ENCODE assay signal across 17 cellular contexts in the genomic region with DNA sequence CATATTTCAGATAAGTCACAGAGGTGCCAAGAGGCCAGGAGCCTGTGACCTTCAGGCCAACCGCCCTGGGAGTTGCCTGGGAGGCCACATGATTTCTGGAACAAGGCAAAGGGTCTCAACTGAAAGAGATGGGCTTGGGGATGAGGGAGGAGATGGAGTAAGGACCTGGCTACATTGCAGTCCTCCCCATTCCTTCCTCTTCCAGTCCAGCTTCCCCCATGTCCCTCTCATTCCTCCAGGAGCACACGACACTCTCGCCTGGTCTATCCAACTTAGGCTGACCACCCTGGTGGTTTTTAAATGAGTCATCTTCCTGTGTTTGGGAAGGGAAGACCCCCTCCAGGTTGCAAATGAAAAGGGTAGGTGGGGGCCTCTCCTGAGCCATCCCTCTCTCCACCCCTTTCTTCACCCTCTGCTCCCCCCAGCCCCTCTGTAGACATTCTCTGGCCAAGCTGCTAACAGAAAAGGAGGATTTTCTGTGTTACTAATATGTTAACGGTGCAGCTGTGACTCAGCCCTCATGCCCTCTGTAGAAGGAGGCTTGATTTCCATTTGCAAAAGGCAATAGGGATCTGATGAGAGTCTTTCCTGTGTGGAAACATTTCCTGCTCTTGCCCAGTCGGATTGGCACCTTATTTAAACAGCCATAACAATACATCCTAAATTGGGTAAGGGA.
DNase-seq lines count a peak whose midpoint lies in the region; ATAC-seq and TF ChIP-seq lines count a peak whose summit lies in the region.
"Had no signal": no experiment of that assay in that cellular context is flagged by ENCODE, and none has a peak within 500 bp of the region (broad histone marks: within the 10 kb centered on the region; RNA-seq: fewer than 3 reads in every experiment).

No MANE protein-coding gene starts in this region.

- ATAC-seq in GM18505 (IDR thresholded peaks at IDR 0.05; ENCODE audit: unreplicated experiment), result no peak
- ATAC-seq in stimulated activated memory B cell treated with anti-CD40 and anti-IgM and Interleukin-4, amounts not matched to agents 10 μg/mL and 1 μg/mL and 100 μg/mL, for 72 hours, result no peak
- ATAC-seq: activated T-cell treated with anti-CD3 and anti-CD28 coated beads, Interleukin-2, amount 50 U/mL, for 4 hours; heart left ventricle; left ventricle myocardium superior; psoas muscle had no signal

- DNase-seq in GM03348 (ENCODE audit: low spot score) (peak; percentile 19), SJSA1 (ENCODE audit: low read depth in 1 of 2, low spot score in 2 of 2) (peak; percentile 61), esophagus muscularis mucosa (ENCODE audit: extremely low spot score) (no peak), NCI-H1436 (lab: John Stamatoyannopoulos, UW) (no peak), NCI-H1694 treated with DMSO at 0.1 percent for 48 hours (lab: John Stamatoyannopoulos, UW) (no peak)
- DNase-seq: activated CD4-positive, alpha-beta T cell treated with anti-CD3 and anti-CD28 coated beads, Interleukin-2, amount 50 U/mL, for 1 hour; activated naive CD8-positive, alpha-beta T cell treated with anti-CD3 and anti-CD28 coated beads, Interleukin-2, amount 10 ng/mL, durations not matched to agents 7 days and 5 days; activated T-cell treated with anti-CD3 and anti-CD28 coated beads, Interleukin-2, amount 50 U/mL, for 4 hours; heart left ventricle; left ventricle myocardium superior; NCI-H1417 treated with DMSO at 0.1 percent for 48 hours; NCI-H446; psoas muscle; SHP77 had no signal

- H3K27me3 Mint-ChIP-seq in nephron (ENCODE audit: low read depth), result peaks cover 4% of the 10 kb centered on the region
- peaks cover 12% of the 10 kb centered on the region for H3K27me3 Mint-ChIP-seq in stimulated activated memory B cell treated with anti-CD40 and anti-IgM and Interleukin-4, amounts not matched to agents 10 μg/mL and 1 μg/mL and 100 μg/mL, for 72 hours

- H3K4me3 Mint-ChIP-seq in nephron, result no peak overlapping the region
- H3K4me3 Mint-ChIP-seq in stimulated activated memory B cell treated with anti-CD40 and anti-IgM and Interleukin-4, amounts not matched to agents 10 μg/mL and 1 μg/mL and 100 μg/mL, for 72 hours, result no peak overlapping the region
- H3K4me3 Mint-ChIP-seq: activated naive CD8-positive, alpha-beta T cell treated with anti-CD3 and anti-CD28 coated beads, Interleukin-2, amount 10 ng/mL, durations not matched to agents 7 days and 5 days; activated T-cell treated with anti-CD3 and anti-CD28 coated beads, Interleukin-2, amount 50 U/mL, for 4 hours had no signal

- no peak for TF ChIP-seq CTCF in esophagus muscularis mucosa (IDR thresholded peaks at IDR 0.05)
- no peak for TF ChIP-seq CTCF in nephron (IDR thresholded peaks at IDR 0.05; ENCODE audit: unreplicated experiment in 3 of 3)

- no peaks in the 10 kb centered on the region for H3K9me3 Mint-ChIP-seq in nephron
- no peaks in the 10 kb centered on the region for H3K9me3 Mint-ChIP-seq in stimulated activated memory B cell treated with anti-CD40 and anti-IgM and Interleukin-4, amounts not matched to agents 10 μg/mL and 1 μg/mL and 100 μg/mL, for 72 hours
- H3K9me3 Mint-ChIP-seq: activated naive CD8-positive, alpha-beta T cell treated with anti-CD3 and anti-CD28 coated beads, Interleukin-2, amount 10 ng/mL, durations not matched to agents 7 days and 5 days; activated T-cell treated with anti-CD3 and anti-CD28 coated beads, Interleukin-2, amount 50 U/mL, for 4 hours had no signal

- H3K4me1 Mint-ChIP-seq in nephron, result peaks cover 15% of the 10 kb centered on the region
- peaks cover 6% of the 10 kb centered on the region for H3K4me1 Mint-ChIP-seq in stimulated activated memory B cell treated with anti-CD40 and anti-IgM and Interleukin-4, amounts not matched to agents 10 μg/mL and 1 μg/mL and 100 μg/mL, for 72 hours
- H3K4me1 Mint-ChIP-seq: activated naive CD8-positive, alpha-beta T cell treated with anti-CD3 and anti-CD28 coated beads, Interleukin-2, amount 10 ng/mL, durations not matched to agents 7 days and 5 days had no signal

- peaks cover 11% of the 10 kb centered on the region for H3K36me3 Mint-ChIP-seq in nephron (ENCODE audit: low read depth)
- H3K36me3 Mint-ChIP-seq in stimulated activated memory B cell treated with anti-CD40 and anti-IgM and Interleukin-4, amounts not matched to agents 10 μg/mL and 1 μg/mL and 100 μg/mL, for 72 hours, result no peaks in the 10 kb centered on the region
- H3K36me3 Mint-ChIP-seq: activated naive CD8-positive, alpha-beta T cell treated with anti-CD3 and anti-CD28 coated beads, Interleukin-2, amount 10 ng/mL, durations not matched to agents 7 days and 5 days had no signal

- intact Hi-C loops in esophagus muscularis mucosa (cut with DNase I), result no loop called here

- H3K27me3 ChIP-seq in SJSA1 (replicated peaks), result no peaks in the 10 kb centered on the region
- peaks cover 0 to 4% (median 0%) of the 10 kb centered on the region in 4 donors for H3K27me3 ChIP-seq in esophagus muscularis mucosa

- H3K27ac ChIP-seq in SJSA1, result peak overlapping the region; percentile 30; the same call in 1 of the 2 replicates
- H3K27ac ChIP-seq in esophagus muscularis mucosa (replicated peaks in 1 of 4), result peak overlapping the region; percentile 54 to 66 (median 58)
- H3K27ac ChIP-seq: heart left ventricle, psoas muscle had no signal

- TF ChIP-seq POLR2A in esophagus muscularis mucosa (IDR thresholded peaks at IDR 0.05; ENCODE audit: low read depth) (no peak), GM18505 (IDR thresholded peaks at IDR 0.05; ENCODE audit: borderline replicate concordance, extremely low read depth, insufficient read depth, insufficient read length) (no peak)

- H3K4me3 ChIP-seq in SJSA1 (no peak overlapping the region), esophagus muscularis mucosa (no peak overlapping the region)
- H3K4me3 ChIP-seq: heart left ventricle, psoas muscle had no signal

- H3K9me3 ChIP-seq in SJSA1 (replicated peaks), result no peaks in the 10 kb centered on the region
- H3K9me3 ChIP-seq in esophagus muscularis mucosa, result no peaks in the 10 kb centered on the region
- H3K9me3 ChIP-seq: heart left ventricle, psoas muscle had no signal

- no peak for TF ChIP-seq EP300 in esophagus muscularis mucosa (IDR thresholded peaks at IDR 0.05)

- H3K4me1 ChIP-seq in SJSA1 (replicated peaks) (peaks cover 29% of the 10 kb centered on the region), esophagus muscularis mucosa (peaks cover 0 to 71% (median 54%) of the 10 kb centered on the region in 4 donors)
- H3K4me1 ChIP-seq: psoas muscle had no signal

- H3K27ac Mint-ChIP-seq in nephron, result peak overlapping the region in 2 of 3 experiments; percentile 36 to 65
- H3K27ac Mint-ChIP-seq in stimulated activated memory B cell treated with anti-CD40 and anti-IgM and Interleukin-4, amounts not matched to agents 10 μg/mL and 1 μg/mL and 100 μg/mL, for 72 hours, result no peak overlapping the region
- H3K27ac Mint-ChIP-seq: activated naive CD8-positive, alpha-beta T cell treated with anti-CD3 and anti-CD28 coated beads, Interleukin-2, amount 10 ng/mL, durations not matched to agents 7 days and 5 days had no signal

- H3K36me3 ChIP-seq in SJSA1 (no peaks in the 10 kb centered on the region), esophagus muscularis mucosa (no peaks in the 10 kb centered on the region)
- H3K36me3 ChIP-seq: heart left ventricle had no signal

- 52% methylated on average over 5 of the region's 5 CpGs for WGBS in esophagus muscularis mucosa

Comparison
In these comparisons a context has a peak if more than half of its experiments do, and no peak if none do; other contexts are left out.
1. DNase-seq: peak in GM03348 (single experiment) and SJSA1 (2 of 2); none in esophagus muscularis mucosa (single experiment), NCI-H1436 (single experiment) and NCI-H1694 treated with DMSO at 0.1 percent for 48 hours (single experiment).